18 cellular contexts compared by ENCODE assay signal in genomic region chr19:21323000-21323399, GRCh38. TPM values are rescaled to one million over a fixed set of nuclear protein-coding genes. Genes with fewer than 3 reads are reported as not detected.
DNase-seq lines count a peak whose midpoint lies in the region; ATAC-seq and TF ChIP-seq lines count a peak whose summit lies in the region.
"Had no signal": no experiment of that assay in that cellular context is flagged by ENCODE, and none has a peak within 500 bp of the region (broad histone marks: within the 10 kb centered on the region; RNA-seq: fewer than 3 reads in every experiment).

No MANE protein-coding gene starts in this region.

- H3K79me1 ChIP-seq in mesenchymal stem cell (replicated peaks; ENCODE audit: low read length, poor library complexity, severe bottlenecking) = peaks cover 16% of the 10 kb centered on the region

- H3K23ac ChIP-seq in mesenchymal stem cell (ENCODE audit: low read length in 2 of 2) = no peak overlapping the region

- CTCF ChIA-PET in activated naive CD4-positive, alpha-beta T cell treated with anti-CD3 and anti-CD28 coated beads for 36 hours (lab: Charles Lee) = interaction anchor here (0.7 kb wide), 1 partner anchor 268 kb away, joined by 3 read pairs; no protein-coding TSS in a partner anchor

- H3K36me3 ChIP-seq in left ventricle myocardium inferior (peaks cover 25% of the 10 kb centered on the region), mesenchymal stem cell (ENCODE audit: control insufficient read depth in 1 of 2, insufficient read depth in 2 of 2, low read depth in 1 of 2, low read length in 2 of 2) (peaks cover 26 to 36% of the 10 kb centered on the region in 2 experiments)

- H3K18ac ChIP-seq in mesenchymal stem cell (ENCODE audit: low read depth in 1 of 2, low read length in 2 of 2) = no peak overlapping the region

- H3K4me3 ChIP-seq in left ventricle myocardium inferior (no peak overlapping the region), dorsolateral prefrontal cortex (peak overlapping the region in 21 of 59 donors; percentile 0 to 41 (median 20)), mesenchymal stem cell (ENCODE audit: insufficient read depth in 1 of 2, low read depth in 1 of 2, low read length in 2 of 2) (no peak overlapping the region)
- H3K4me3 ChIP-seq: A549, colonic mucosa had no signal

- no peak overlapping the region for H2AK5ac ChIP-seq in mesenchymal stem cell (ENCODE audit: low read length, severe bottlenecking)

- ATAC-seq in left ventricle myocardium superior = no peak
- no peak for ATAC-seq in GM19452 (IDR thresholded peaks at IDR 0.05; ENCODE audit: unreplicated experiment)
- ATAC-seq: A549; stimulated activated naive B cell treated with anti-CD40 and anti-IgM and Interleukin-4, amounts not matched to agents 10 μg/mL and 1 μg/mL and 100 μg/mL, for 72 hours had no signal

- peaks cover 15% of the 10 kb centered on the region for H3K9me3 ChIP-seq in left ventricle myocardium inferior (replicated peaks)
- H3K9me3 ChIP-seq in mesenchymal stem cell (ENCODE audit: control insufficient read depth, low read length) = peaks cover 55% of the 10 kb centered on the region
- H3K9me3 ChIP-seq: colonic mucosa had no signal

- no peak overlapping the region for H2BK5ac ChIP-seq in mesenchymal stem cell (ENCODE audit: low read depth, low read length, poor library complexity, severe bottlenecking)

- peak overlapping the region; percentile 49 for H3K4me3 Mint-ChIP-seq in neural crest cell
- H3K4me3 Mint-ChIP-seq in activated naive CD4-positive, alpha-beta T cell treated with anti-CD3 and anti-CD28 coated beads for 36 hours = no peak overlapping the region
- H3K4me3 Mint-ChIP-seq: stimulated activated naive B cell treated with anti-CD40 and anti-IgM and Interleukin-4, amounts not matched to agents 10 μg/mL and 1 μg/mL and 100 μg/mL, for 72 hours had no signal

- H3K4me1 ChIP-seq in left ventricle myocardium inferior (peaks cover 61% of the 10 kb centered on the region), mesenchymal stem cell (ENCODE audit: control insufficient read depth, insufficient read depth, low read depth, low read length) (no peaks in the 10 kb centered on the region)
- H3K4me1 ChIP-seq: A549, colonic mucosa had no signal

- H2AFZ ChIP-seq in mesenchymal stem cell (ENCODE audit: low read depth, low read length) = no peak overlapping the region

- H4K8ac ChIP-seq in mesenchymal stem cell (ENCODE audit: low read length) = no peak overlapping the region

- H3K27me3 ChIP-seq in left ventricle myocardium inferior (ENCODE audit: low read depth) = no peaks in the 10 kb centered on the region
- no peaks in the 10 kb centered on the region for H3K27me3 ChIP-seq in dorsolateral prefrontal cortex
- no peaks in the 10 kb centered on the region for H3K27me3 ChIP-seq in mesenchymal stem cell (ENCODE audit: control insufficient read depth in 1 of 2, insufficient read depth in 1 of 2, low read length in 2 of 2)
- H3K27me3 ChIP-seq: colonic mucosa had no signal

- H3K27ac ChIP-seq in left ventricle myocardium inferior (replicated peaks) (peak overlapping the region; percentile 75), dorsolateral prefrontal cortex (peak overlapping the region; percentile 63 to 99 (median 96)), mesenchymal stem cell (ENCODE audit: low read length, poor library complexity, severe bottlenecking) (no peak overlapping the region)
- H3K27ac ChIP-seq: A549, colonic mucosa had no signal

- TF ChIP-seq CTCF in left ventricle myocardium inferior (IDR thresholded peaks at IDR 0.05; ENCODE audit: borderline replicate concordance) = no peak
- no peak for TF ChIP-seq CTCF in dorsolateral prefrontal cortex (IDR thresholded peaks at IDR 0.05 in 54 of 56, conservative IDR thresholded peaks at IDR 0.05 in 2 of 56; ENCODE audit: low read depth in 1 of 56, partially characterized antibody in 56 of 56)
- no peak for TF ChIP-seq CTCF in neural crest cell (conservative IDR thresholded peaks at IDR 0.05)

- no peak overlapping the region for H2BK120ac ChIP-seq in mesenchymal stem cell (ENCODE audit: low read depth, low read length)

- DNase-seq in left ventricle myocardium inferior (no peak), left ventricle myocardium superior (no peak), dorsolateral prefrontal cortex (no peak), neural crest cell (ENCODE audit: low read depth, low spot score) (no peak), SKM-1 (lab: John Stamatoyannopoulos, UW; ENCODE audit: unreplicated experiment) (no peak), mesenchymal stem cell (no peak)
- no peak for DNase-seq in activated naive CD4-positive, alpha-beta T cell treated with anti-CD3 and anti-CD28 coated beads for 36 hours
- DNase-seq: activated CD4-positive, alpha-beta T cell treated with anti-CD3 and anti-CD28 coated beads, Interleukin-2, amount 50 U/mL, for 1 hour; activated CD8-positive, alpha-beta memory T cell treated with anti-CD3 and anti-CD28 coated beads, Interleukin-2, amount 50 U/mL, for 4 hours; activated gamma-delta T cell treated with Interleukin-2 at 50 U/mL for 16 hours; colonic mucosa; Karpas-422; NCI-H1092 treated with DMSO at 0.1 percent for 48 hours; NCI-H524; SHP77; stimulated activated naive B cell treated with anti-CD40 and anti-IgM and Interleukin-4, amounts not matched to agents 10 μg/mL and 1 μg/mL and 100 μg/mL, for 72 hours had no signal

- intact Hi-C loops in left ventricle myocardium inferior (cut with micrococcal nuclease) (no loop called here), left ventricle myocardium superior (cut with micrococcal nuclease) (no loop called here), dorsolateral prefrontal cortex (cut with DNase I) (loop anchor here in 1 of 2 donors (5.0 kb wide), 1 partner anchor 34 kb away; the partner anchor contains the start of gene ZNF738)
- intact Hi-C loops in activated naive CD4-positive, alpha-beta T cell treated with anti-CD3 and anti-CD28 coated beads for 36 hours (cut with micrococcal nuclease) = no loop called here

- no peaks in the 10 kb centered on the region for H3K27me3 Mint-ChIP-seq in neural crest cell (ENCODE audit: low read depth)
- H3K27me3 Mint-ChIP-seq in activated naive CD4-positive, alpha-beta T cell treated with anti-CD3 and anti-CD28 coated beads for 36 hours (ENCODE audit: low read depth) = no peaks in the 10 kb centered on the region
- H3K27me3 Mint-ChIP-seq: stimulated activated naive B cell treated with anti-CD40 and anti-IgM and Interleukin-4, amounts not matched to agents 10 μg/mL and 1 μg/mL and 100 μg/mL, for 72 hours had no signal

- no peak overlapping the region for H2BK15ac ChIP-seq in mesenchymal stem cell (ENCODE audit: low read depth, poor library complexity, severe bottlenecking)

- H3K4me2 ChIP-seq in mesenchymal stem cell (ENCODE audit: low read length, poor library complexity, severe bottlenecking) = no peak overlapping the region
- H3K4me2 ChIP-seq: A549 had no signal

- H3K4ac ChIP-seq in mesenchymal stem cell (ENCODE audit: low read depth in 1 of 2, low read length in 2 of 2) = no peak overlapping the region

- H4K91ac ChIP-seq in mesenchymal stem cell (ENCODE audit: low read length) = no peak overlapping the region

- no peak overlapping the region for H3K9ac ChIP-seq in mesenchymal stem cell (ENCODE audit: low read length)

- H3K27ac Mint-ChIP-seq in neural crest cell (ENCODE audit: unreplicated experiment) = no peak overlapping the region
- H3K27ac Mint-ChIP-seq in activated naive CD4-positive, alpha-beta T cell treated with anti-CD3 and anti-CD28 coated beads for 36 hours = no peak overlapping the region

- no peak overlapping the region for H3K14ac ChIP-seq in mesenchymal stem cell (ENCODE audit: low read length in 2 of 2)

- peaks cover 41% of the 10 kb centered on the region for H3K36me3 Mint-ChIP-seq in neural crest cell (ENCODE audit: low read depth)
- H3K36me3 Mint-ChIP-seq in activated naive CD4-positive, alpha-beta T cell treated with anti-CD3 and anti-CD28 coated beads for 36 hours (ENCODE audit: low read depth) = peaks cover 56% of the 10 kb centered on the region

- H2BK12ac ChIP-seq in mesenchymal stem cell (ENCODE audit: low read length in 2 of 2) = no peak overlapping the region

- H3K4me1 Mint-ChIP-seq in neural crest cell = peaks cover 46% of the 10 kb centered on the region
- H3K4me1 Mint-ChIP-seq in activated naive CD4-positive, alpha-beta T cell treated with anti-CD3 and anti-CD28 coated beads for 36 hours (ENCODE audit: low read depth) = peaks cover 66% of the 10 kb centered on the region

- H3K9me3 Mint-ChIP-seq in neural crest cell = peaks cover 9% of the 10 kb centered on the region
- H3K9me3 Mint-ChIP-seq in activated naive CD4-positive, alpha-beta T cell treated with anti-CD3 and anti-CD28 coated beads for 36 hours = peaks cover 9% of the 10 kb centered on the region

- WGBS in mesenchymal stem cell = 83% methylated on average over 2 of the region's 2 CpGs

RNA-seq across cellular contexts. Expression of gene ZNF708, which starts 6.2 kb away (rescaled TPM):
- total RNA-seq in left ventricle myocardium inferior (4.5 TPM), left ventricle myocardium superior (3.1 TPM), dorsolateral prefrontal cortex (100 to 1,000 TPM in 5 of 120 experiments, 10 to 100 TPM in 115; 19.1 to 168 (median 46.2) TPM), neural crest cell (22.2 and 24.6 TPM in 2 replicates)
- polyA plus RNA-seq in mesenchymal stem cell (2013, experiment 1 of 2) = 3.6 TPM
- polyA plus RNA-seq in mesenchymal stem cell (2013, experiment 2 of 2) = 4.0 TPM
- total RNA-seq in activated naive CD4-positive, alpha-beta T cell treated with anti-CD3 and anti-CD28 coated beads for 36 hours = 10 to 100 TPM in 1 of 2 experiments, 1 to 10 TPM in 1; 7.8 to 10.9 TPM

RNA-seq across cellular contexts. Expression of gene ZNF738, which starts 35.8 kb away (rescaled TPM):
- total RNA-seq in left ventricle myocardium inferior (3.3 TPM), left ventricle myocardium superior (1.4 TPM), dorsolateral prefrontal cortex (10 to 100 TPM in 78 of 120 experiments, 1 to 10 TPM in 42; 3.9 to 28.7 (median 11.3) TPM), neural crest cell (71.1 and 71.4 TPM in 2 replicates)
- 7.3 TPM for polyA plus RNA-seq in mesenchymal stem cell (2013, experiment 1 of 2)
- polyA plus RNA-seq in mesenchymal stem cell (2013, experiment 2 of 2) = 7.0 TPM
- 10 to 100 TPM; 16.6 to 17.1 TPM for total RNA-seq in activated naive CD4-positive, alpha-beta T cell treated with anti-CD3 and anti-CD28 coated beads for 36 hours
